In the genomic region with DNA sequence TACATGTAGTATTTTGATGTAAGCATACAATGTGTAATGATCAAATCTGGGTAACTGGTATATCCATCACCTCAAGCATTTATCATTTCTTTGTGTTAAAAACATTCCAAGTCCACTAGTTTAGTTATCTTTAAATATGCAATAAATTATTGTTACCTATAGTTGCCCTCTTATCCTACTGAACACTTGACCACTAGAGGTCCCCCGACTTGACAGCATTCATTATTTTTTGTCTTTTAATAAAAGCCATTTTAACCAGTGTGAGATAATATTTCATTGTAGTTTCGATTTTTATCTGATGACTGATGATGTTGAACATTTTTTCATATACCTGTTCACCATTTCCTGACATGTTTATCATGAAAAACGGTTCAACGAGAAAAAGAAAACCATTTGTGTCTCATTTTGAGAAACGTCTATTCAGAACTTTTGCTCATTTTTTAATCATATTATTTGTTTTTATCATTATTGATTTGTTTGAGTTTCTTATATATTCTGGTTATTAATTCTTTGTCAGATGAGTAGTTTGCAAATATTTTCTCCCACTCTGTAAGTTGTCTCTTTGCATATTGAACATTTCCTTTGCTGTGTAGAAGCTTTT, we compare ENCODE assay signal across 10 cellular contexts.
DNase-seq lines count a peak whose midpoint lies in the region; ATAC-seq and TF ChIP-seq lines count a peak whose summit lies in the region.
"Had no signal": no experiment of that assay in that cellular context is flagged by ENCODE, and none has a peak within 500 bp of the region (broad histone marks: within the 10 kb centered on the region; RNA-seq: fewer than 3 reads in every experiment).

No MANE protein-coding gene starts in this region.

- H3K36me3 ChIP-seq in BE2C (no peaks in the 10 kb centered on the region), GM23248 (ENCODE audit: low read depth) (no peaks in the 10 kb centered on the region), RWPE2 (ENCODE audit: low read depth) (no peaks in the 10 kb centered on the region)
- H3K36me3 ChIP-seq: thoracic aorta had no signal

- H2AFZ ChIP-seq in GM23248, result no peak overlapping the region

- H3K4me3 ChIP-seq in BE2C (ENCODE audit: low read depth, low read length) (no peak overlapping the region), GM23248 (no peak overlapping the region), RWPE2 (ENCODE audit: severe bottlenecking) (no peak overlapping the region)
- H3K4me3 ChIP-seq: lung, thoracic aorta had no signal

- 9 to 21% methylated on average over 5 of the region's 5 CpGs for WGBS in GM23248 (ENCODE audit: low coverage in 1 of 2, low lambda C conversion rate in 2 of 2, missing lambda C conversion rate in 2 of 2), 2 experiments

- H3K27me3 ChIP-seq in BE2C (no peaks in the 10 kb centered on the region), GM23248 (replicated peaks; ENCODE audit: insufficient read depth) (no peaks in the 10 kb centered on the region), RWPE2 (ENCODE audit: insufficient read depth, poor library complexity, severe bottlenecking) (no peaks in the 10 kb centered on the region)

- H3K27ac ChIP-seq in GM23248, result no peak overlapping the region
- no peak overlapping the region for H3K27ac ChIP-seq in RWPE2 (ENCODE audit: poor library complexity, severe bottlenecking)
- H3K27ac ChIP-seq: thoracic aorta had no signal

- DNase-seq in BE2C, result no peak
- DNase-seq in GM23248, result peak; percentile 28
- DNase-seq in RWPE2 (ENCODE audit: low spot score), result no peak
- DNase-seq in germinal center (ENCODE audit: low spot score), result peak; percentile 7
- DNase-seq in NCI-H1694 treated with DMSO at 0.1 percent for 48 hours (lab: John Stamatoyannopoulos, UW), result no peak
- no peak for DNase-seq in SHP77 (lab: John Stamatoyannopoulos, UW)

- no peaks in the 10 kb centered on the region for H3F3A ChIP-seq in GM23248 (ENCODE audit: insufficient read depth)

- H3K9me3 ChIP-seq in BE2C, result no peaks in the 10 kb centered on the region
- no peaks in the 10 kb centered on the region for H3K9me3 ChIP-seq in GM23248 (ENCODE audit: low read depth)
- no peaks in the 10 kb centered on the region for H3K9me3 ChIP-seq in RWPE2 (ENCODE audit: severe bottlenecking)
- H3K9me3 ChIP-seq: thoracic aorta had no signal

- no peaks in the 10 kb centered on the region for H4K20me1 ChIP-seq in GM23248 (ENCODE audit: insufficient read depth)

- in situ Hi-C loops in GM23248 (cut with MboI), result no loop called here

- no peak for ATAC-seq in RWPE2 (ENCODE audit: low read depth)
- no peak for ATAC-seq in GM18858 (IDR thresholded peaks at IDR 0.05; ENCODE audit: unreplicated experiment)
- ATAC-seq in HG03108 (IDR thresholded peaks at IDR 0.05; ENCODE audit: unreplicated experiment), result no peak

- H3K4me1 ChIP-seq in BE2C (no peaks in the 10 kb centered on the region), GM23248 (ENCODE audit: insufficient read depth) (no peaks in the 10 kb centered on the region), RWPE2 (ENCODE audit: insufficient read depth, poor library complexity, severe bottlenecking) (no peaks in the 10 kb centered on the region)

- peak; percentile 65 for TF ChIP-seq CTCF in BE2C (IDR thresholded peaks at IDR 0.05; ENCODE audit: low read depth, low read length)
- TF ChIP-seq CTCF in RWPE2 (IDR thresholded peaks at IDR 0.05; ENCODE audit: poor library complexity, severe bottlenecking), result peak; percentile 68

- no peak overlapping the region for H3K4me2 ChIP-seq in GM23248 (ENCODE audit: unreplicated experiment)

- H3K9me2 ChIP-seq in GM23248 (ENCODE audit: insufficient read depth), result no peaks in the 10 kb centered on the region

- no peaks in the 10 kb centered on the region for H3K79me2 ChIP-seq in GM23248 (ENCODE audit: insufficient read depth)

- no peak overlapping the region for H3K9ac ChIP-seq in GM23248

Comparison
In these comparisons a context has a peak if more than half of its experiments do, and no peak if none do; other contexts are left out.
1. DNase-seq: peak in GM23248 (single experiment) and germinal center (single experiment); none in BE2C (single experiment), RWPE2 (single experiment), NCI-H1694 treated with DMSO at 0.1 percent for 48 hours (single experiment) and SHP77 (0 of 2).